Comparison of ENCODE assay signal across 8 cellular contexts in genomic region chr12:132761911-132762583, GRCh38. TPM values are rescaled to one million over a fixed set of nuclear protein-coding genes. Genes with fewer than 3 reads are reported as not detected.
DNase-seq lines count a peak whose midpoint lies in the region; ATAC-seq and TF ChIP-seq lines count a peak whose summit lies in the region.

No MANE protein-coding gene starts in this region.

- peak overlapping the region; percentile 83 for H3K23ac ChIP-seq in neuronal stem cell (ENCODE audit: low read depth, low read length, poor library complexity)

- H3K4me1 ChIP-seq in KMS-11 (ENCODE audit: low read depth, poor library complexity, severe bottlenecking) (no peaks in the 10 kb centered on the region), neuronal stem cell (ENCODE audit: control insufficient read depth in 2 of 2, insufficient read depth in 1 of 2, low read depth in 1 of 2, low read length in 2 of 2) (peaks cover 7 to 8% of the 10 kb centered on the region in 2 donors)

- H3K9ac ChIP-seq in KMS-11 = peak overlapping the region; percentile 70; the same call in 1 of the 2 replicates
- H3K9ac ChIP-seq in neuronal stem cell (ENCODE audit: low read depth, low read length, poor library complexity) = peak overlapping the region; percentile 94

- no peaks in the 10 kb centered on the region for H3K27me3 ChIP-seq in KMS-11 (ENCODE audit: insufficient read depth, low read depth)
- H3K27me3 ChIP-seq in neuronal stem cell (ENCODE audit: control insufficient read depth in 3 of 3, insufficient read depth in 3 of 3, low read depth in 1 of 3, low read length in 3 of 3) = no peaks in the 10 kb centered on the region

- no peak overlapping the region for H4K8ac ChIP-seq in neuronal stem cell (ENCODE audit: low read depth, low read length)

- no peaks in the 10 kb centered on the region for H3K36me3 ChIP-seq in KMS-11 (ENCODE audit: insufficient read depth)
- H3K36me3 ChIP-seq in neuronal stem cell (replicated peaks in 1 of 2; ENCODE audit: control insufficient read depth in 2 of 2, insufficient read depth in 2 of 2, low read length in 2 of 2) = peaks cover 5 to 30% of the 10 kb centered on the region in 2 donors

- H4K91ac ChIP-seq in neuronal stem cell (ENCODE audit: low read depth, low read length, poor library complexity) = no peak overlapping the region

- H3K4me3 ChIP-seq in KMS-11 (IDR thresholded peaks at IDR 0.05; ENCODE audit: insufficient read depth, low read depth, low read length) (no peak overlapping the region), neuronal stem cell (ENCODE audit: low read length in 2 of 2) (peak overlapping the region; percentile 65 to 97)

- no CpG with 5 or more reads among the region's 92 CpGs for WGBS in neuronal stem cell (ENCODE audit: extremely low coverage in 2 of 2, insufficient read length in 2 of 2, insufficient replicate concordance in 1 of 2), 2 donors

- peak overlapping the region; percentile 48; the same call in 1 of the 2 replicates for H3K4me2 ChIP-seq in KMS-11
- H3K4me2 ChIP-seq in neuronal stem cell (ENCODE audit: insufficient read depth, low read length, poor library complexity, severe bottlenecking) = peak overlapping the region; percentile 91

- no peak overlapping the region for H2BK120ac ChIP-seq in neuronal stem cell (ENCODE audit: low read depth, low read length)

- peak overlapping the region; percentile 96 for H2BK15ac ChIP-seq in neuronal stem cell (ENCODE audit: low read length)

- H2AFZ ChIP-seq in KMS-11 (ENCODE audit: low read depth) (peak overlapping the region; percentile 74; the same call in 1 of the 2 replicates), neuronal stem cell (ENCODE audit: low read length) (peak overlapping the region; percentile 100)

- peak; percentile 79 for ATAC-seq in GM21723 (IDR thresholded peaks at IDR 0.05; ENCODE audit: unreplicated experiment)

- H3K9me3 ChIP-seq in neuronal stem cell (replicated peaks in 1 of 2; ENCODE audit: control insufficient read depth in 2 of 2, insufficient read depth in 1 of 2, low read depth in 1 of 2, low read length in 2 of 2) = no peaks in the 10 kb centered on the region

- H2AK5ac ChIP-seq in neuronal stem cell (ENCODE audit: low read depth, low read length) = no peak overlapping the region

- peak overlapping the region; percentile 100 for H2BK5ac ChIP-seq in neuronal stem cell (ENCODE audit: low read length)

- no peak for TF ChIP-seq CTCF in KMS-11 (conservative IDR thresholded peaks at IDR 0.05; ENCODE audit: low read depth, low read length)

- H2BK12ac ChIP-seq in neuronal stem cell (ENCODE audit: low read length) = no peak overlapping the region

- H3K18ac ChIP-seq in neuronal stem cell (ENCODE audit: low read length) = peak overlapping the region; percentile 98

- H3K79me2 ChIP-seq in KMS-11 (ENCODE audit: insufficient read depth, low read depth) = peaks cover 24% of the 10 kb centered on the region

- DNase-seq in Daoy (ENCODE audit: low read depth) (peak; percentile 93), SIG-M5 (lab: John Stamatoyannopoulos, UW) (peak; percentile 67), foreskin melanocyte (peak; percentile 79), neuronal stem cell (ENCODE audit: low spot score) (peak; percentile 83), stromal cell of bone marrow (ENCODE audit: low read depth) (peak; percentile 80)
- DNase-seq in activated gamma-delta T cell treated with anti-CD3 and anti-CD28 coated beads, Interleukin-2, amount 50 U/mL, for 16 hours (ENCODE audit: low read depth) = peak; percentile 77

- no peak overlapping the region for H3K14ac ChIP-seq in neuronal stem cell (ENCODE audit: low read length)

- no peak overlapping the region for H3K4ac ChIP-seq in neuronal stem cell (ENCODE audit: low read length)

- peaks cover 6% of the 10 kb centered on the region for H3K79me1 ChIP-seq in neuronal stem cell (ENCODE audit: low read depth, low read length)

- H4K20me1 ChIP-seq in KMS-11 (ENCODE audit: insufficient read depth) = no peaks in the 10 kb centered on the region

- H3K27ac ChIP-seq in KMS-11 (peak overlapping the region; percentile 88), neuronal stem cell (replicated peaks; ENCODE audit: low read length) (peak overlapping the region; percentile 98)

RNA-seq across cellular contexts. Expression of gene ANKLE2, which starts 0.4 kb away (rescaled TPM):
- total RNA-seq in Daoy (2014; rRNA removed; shearing (Covaris generic)) = 83.8 and 104 TPM in 2 replicates
- polyA plus RNA-seq in neuronal stem cell (2013, experiment 1 of 2) = 34.7 TPM
- polyA plus RNA-seq in neuronal stem cell (2013, experiment 2 of 2) = 30.8 TPM

RNA-seq across cellular contexts. Expression of gene PGAM5, which starts 51.4 kb away (rescaled TPM):
- total RNA-seq in Daoy (2014; rRNA removed; shearing (Covaris generic)) = 73.5 and 94.1 TPM in 2 replicates
- 33.9 TPM for polyA plus RNA-seq in neuronal stem cell (2013, experiment 1 of 2)
- polyA plus RNA-seq in neuronal stem cell (2013, experiment 2 of 2) = 34.5 TPM
